1 cellular context compared by ENCODE assay signal in genomic region chr2:47078541-47079482, GRCh38.
TF ChIP-seq lines count a peak whose summit lies in the region.

No MANE protein-coding gene starts in this region.

TF ChIP-seq in HCT116, 20 proteins besides CTCF, POLR2A, EP300 and RAD21 (continued from another document):
- TF ChIP-seq REST (IDR thresholded peaks at IDR 0.05; ENCODE audit: low read depth) (no peak), YY1 (IDR thresholded peaks at IDR 0.05; ENCODE audit: extremely low read depth, insufficient replicate concordance, low read depth, low read length) (no peak), SRF (IDR thresholded peaks at IDR 0.05; ENCODE audit: low read depth) (no peak), ZNF274 (IDR thresholded peaks at IDR 0.05; ENCODE audit: low read depth, low read length) (no peak), CEBPB (IDR thresholded peaks at IDR 0.05; ENCODE audit: low read depth) (no peak), FOSL1 (IDR thresholded peaks at IDR 0.05; ENCODE audit: low read depth) (no peak), ELF1 (IDR thresholded peaks at IDR 0.05; ENCODE audit: borderline replicate concordance, low read depth) (no peak), EZH2 (IDR thresholded peaks at IDR 0.05) (no peak), SP1 (IDR thresholded peaks at IDR 0.05; ENCODE audit: low read depth) (no peak), JUND (IDR thresholded peaks at IDR 0.05) (no peak), ZFX (IDR thresholded peaks at IDR 0.05) (no peak), CBX3 (IDR thresholded peaks at IDR 0.05; ENCODE audit: low read depth) (no peak)
- TF ChIP-seq, protein P1, sequence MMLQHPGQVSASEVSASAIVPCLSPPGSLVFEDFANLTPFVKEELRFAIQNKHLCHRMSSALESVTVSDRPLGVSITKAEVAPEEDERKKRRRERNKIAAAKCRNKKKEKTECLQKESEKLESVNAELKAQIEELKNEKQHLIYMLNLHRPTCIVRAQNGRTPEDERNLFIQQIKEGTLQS (IDR thresholded peaks at IDR 0.05), result no peak
- TF ChIP-seq, protein P2, sequence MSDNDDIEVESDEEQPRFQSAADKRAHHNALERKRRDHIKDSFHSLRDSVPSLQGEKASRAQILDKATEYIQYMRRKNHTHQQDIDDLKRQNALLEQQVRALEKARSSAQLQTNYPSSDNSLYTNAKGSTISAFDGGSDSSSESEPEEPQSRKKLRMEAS (IDR thresholded peaks at IDR 0.05), result no peak
- TF ChIP-seq, protein P3, sequence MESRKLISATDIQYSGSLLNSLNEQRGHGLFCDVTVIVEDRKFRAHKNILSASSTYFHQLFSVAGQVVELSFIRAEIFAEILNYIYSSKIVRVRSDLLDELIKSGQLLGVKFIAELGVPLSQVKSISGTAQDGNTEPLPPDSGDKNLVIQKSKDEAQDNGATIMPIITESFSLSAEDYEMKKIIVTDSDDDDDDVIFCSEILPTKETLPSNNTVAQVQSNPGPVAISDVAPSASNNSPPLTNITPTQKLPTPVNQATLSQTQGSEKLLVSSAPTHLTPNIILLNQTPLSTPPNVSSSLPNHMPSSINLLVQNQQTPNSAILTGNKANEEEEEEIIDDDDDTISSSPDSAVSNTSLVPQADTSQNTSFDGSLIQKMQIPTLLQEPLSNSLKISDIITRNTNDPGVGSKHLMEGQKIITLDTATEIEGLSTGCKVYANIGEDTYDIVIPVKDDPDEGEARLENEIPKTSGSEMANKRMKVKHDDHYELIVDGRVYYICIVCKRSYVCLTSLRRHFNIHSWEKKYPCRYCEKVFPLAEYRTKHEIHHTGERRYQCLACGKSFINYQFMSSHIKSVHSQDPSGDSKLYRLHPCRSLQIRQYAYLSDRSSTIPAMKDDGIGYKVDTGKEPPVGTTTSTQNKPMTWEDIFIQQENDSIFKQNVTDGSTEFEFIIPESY (IDR thresholded peaks at IDR 0.05; ENCODE audit: extremely low read depth, insufficient replicate concordance, low read length), result no peak
